In genomic region chr6:137487947-137488735, GRCh38 we compare ENCODE assay signal across 11 cellular contexts. TPM values are rescaled to one million over a fixed set of nuclear protein-coding genes. Genes with fewer than 3 reads are reported as not detected.
DNase-seq lines count a peak whose midpoint lies in the region; ATAC-seq and TF ChIP-seq lines count a peak whose summit lies in the region.
"Had no signal": no experiment of that assay in that cellular context is flagged by ENCODE, and none has a peak within 500 bp of the region (broad histone marks: within the 10 kb centered on the region; RNA-seq: fewer than 3 reads in every experiment).

No MANE protein-coding gene starts in this region.

- 8% methylated on average over 25 of the region's 49 CpGs for WGBS in suprapubic skin

- no peak for TF ChIP-seq CTCF in suprapubic skin (IDR thresholded peaks at IDR 0.05)

- no peak for TF ChIP-seq POLR2A in suprapubic skin (IDR thresholded peaks at IDR 0.05)

- peaks cover 100% of the 10 kb centered on the region for H3K27me3 ChIP-seq in suprapubic skin

- no peaks in the 10 kb centered on the region for H3K9me3 ChIP-seq in suprapubic skin

- peak; percentile 67 for DNase-seq in activated effector memory CD4-positive, alpha-beta T cell treated with anti-CD3 and anti-CD28 coated beads, Interleukin-2, amount 50 U/mL, for 16 hours
- DNase-seq in activated effector memory CD4-positive, alpha-beta T cell treated with Interleukin-2 at 50 U/mL for 16 hours: no peak
- DNase-seq in activated naive CD4-positive, alpha-beta T cell treated with anti-CD3 and anti-CD28 coated beads, Interleukin-2, amount 50 U/mL, for 16 hours: peak; percentile 29
- DNase-seq in iPS-NIHi7 (ENCODE audit: extremely low spot score) (peak; percentile 31), suprapubic skin (ENCODE audit: low spot score in 2 of 2) (no peak)
- DNase-seq: GM23248, hippocampal formation, NCI-H1694 treated with DMSO at 0.1 percent for 48 hours had no signal

- no peaks in the 10 kb centered on the region for H3K36me3 ChIP-seq in suprapubic skin

- H3K4me1 ChIP-seq in suprapubic skin: peaks cover 24% of the 10 kb centered on the region

- peak overlapping the region; percentile 40 for H3K4me3 ChIP-seq in suprapubic skin
- H3K4me3 ChIP-seq: GM23248 had no signal

- TF ChIP-seq EP300 in suprapubic skin (IDR thresholded peaks at IDR 0.05): no peak

- no peak overlapping the region for H3K27ac ChIP-seq in suprapubic skin
- H3K27ac ChIP-seq: GM23248 had no signal

- ATAC-seq in GM21619 (IDR thresholded peaks at IDR 0.05; ENCODE audit: unreplicated experiment): no peak
- ATAC-seq in HG03565 (IDR thresholded peaks at IDR 0.05; ENCODE audit: unreplicated experiment): no peak
- ATAC-seq in HG02938 (IDR thresholded peaks at IDR 0.05; ENCODE audit: unreplicated experiment): no peak

RNA-seq across cellular contexts. Expression of gene OLIG3, which starts 6.1 kb away (rescaled TPM):
- total RNA-seq in suprapubic skin: under 1 TPM in 1 of 4 donors, not detected in 3; 0.29 TPM
- total RNA-seq: GM23248 had no signal

Comparison
In these comparisons a context has a peak if more than half of its experiments do, and no peak if none do; other contexts are left out.
1. DNase-seq: peak in activated effector memory CD4-positive, alpha-beta T cell treated with anti-CD3 and anti-CD28 coated beads, Interleukin-2, amount 50 U/mL, for 16 hours (single experiment), activated naive CD4-positive, alpha-beta T cell treated with anti-CD3 and anti-CD28 coated beads, Interleukin-2, amount 50 U/mL, for 16 hours (single experiment) and iPS-NIHi7 (single experiment); none in activated effector memory CD4-positive, alpha-beta T cell treated with Interleukin-2 at 50 U/mL for 16 hours (single experiment) and suprapubic skin (0 of 2).